Comparison of ENCODE assay signal across 10 cellular contexts in genomic region chr10:110228066-110228465, GRCh38. TPM values are rescaled to one million over a fixed set of nuclear protein-coding genes. Genes with fewer than 3 reads are reported as not detected.
DNase-seq lines count a peak whose midpoint lies in the region; ATAC-seq, FAIRE-seq and TF ChIP-seq lines count a peak whose summit lies in the region.
"Had no signal": no experiment of that assay in that cellular context is flagged by ENCODE, and none has a peak within 500 bp of the region (broad histone marks: within the 10 kb centered on the region; RNA-seq: fewer than 3 reads in every experiment).

No MANE protein-coding gene starts in this region.

- H3K36me3 Mint-ChIP-seq in activated CD8-positive, alpha-beta T cell treated with anti-CD3 and anti-CD28 coated beads, Interleukin-2, amount 10 ng/mL, durations not matched to agents 7 days and 5 days (ENCODE audit: low read depth), result peaks cover 7% of the 10 kb centered on the region
- peaks cover 11% of the 10 kb centered on the region for H3K36me3 Mint-ChIP-seq in activated CD8-positive, alpha-beta T cell treated with anti-CD3 and anti-CD28 coated beads for 36 hours (ENCODE audit: low read depth)
- no peaks in the 10 kb centered on the region; the same call in 1 of the 2 replicates for H3K36me3 Mint-ChIP-seq in WTC11

- FAIRE-seq in D721Med (lab: Jason Lieb, UNC), result no peak
- FAIRE-seq: endometrium had no signal

- H3K27ac Mint-ChIP-seq in activated CD8-positive, alpha-beta T cell treated with anti-CD3 and anti-CD28 coated beads, Interleukin-2, amount 10 ng/mL, durations not matched to agents 7 days and 5 days, result no peak overlapping the region
- no peak overlapping the region for H3K27ac Mint-ChIP-seq in activated CD8-positive, alpha-beta T cell treated with anti-CD3 and anti-CD28 coated beads for 36 hours
- H3K27ac Mint-ChIP-seq in WTC11, result peak overlapping the region; percentile 60; the same call in 1 of the 2 replicates

- intact Hi-C loops in activated CD8-positive, alpha-beta T cell treated with anti-CD3 and anti-CD28 coated beads for 36 hours (cut with micrococcal nuclease), result no loop called here
- intact Hi-C loops in stomach (cut with DNase I; ENCODE audit: low total_unique reads), result no loop called here

- TF ChIP-seq CTCF in activated CD8-positive, alpha-beta T cell treated with anti-CD3 and anti-CD28 coated beads for 36 hours (IDR thresholded peaks at IDR 0.05), result no peak
- TF ChIP-seq CTCF in WTC11 (IDR thresholded peaks at IDR 0.05) (no peak), stomach (IDR thresholded peaks at IDR 0.05) (no peak), D721Med (IDR thresholded peaks at IDR 0.05; ENCODE audit: insufficient read depth, missing control alignments) (no peak)

- H3K9me3 Mint-ChIP-seq in activated CD8-positive, alpha-beta T cell treated with anti-CD3 and anti-CD28 coated beads, Interleukin-2, amount 10 ng/mL, durations not matched to agents 7 days and 5 days (ENCODE audit: insufficient read depth), result no peaks in the 10 kb centered on the region
- H3K9me3 Mint-ChIP-seq in activated CD8-positive, alpha-beta T cell treated with anti-CD3 and anti-CD28 coated beads for 36 hours, result no peaks in the 10 kb centered on the region
- no peaks in the 10 kb centered on the region for H3K9me3 Mint-ChIP-seq in WTC11

- H3K27me3 ChIP-seq in iPS-18a (ENCODE audit: control insufficient read depth, insufficient read depth, low read length) (peaks cover 21% of the 10 kb centered on the region), stomach (no peaks in the 10 kb centered on the region)

- H3K4me3 Mint-ChIP-seq in activated CD8-positive, alpha-beta T cell treated with anti-CD3 and anti-CD28 coated beads, Interleukin-2, amount 10 ng/mL, durations not matched to agents 7 days and 5 days, result peak overlapping the region; percentile 3
- H3K4me3 Mint-ChIP-seq in activated CD8-positive, alpha-beta T cell treated with anti-CD3 and anti-CD28 coated beads for 36 hours, result no peak overlapping the region
- H3K4me3 Mint-ChIP-seq in WTC11, result peak overlapping the region; percentile 96

- WGBS in stomach, 5 donors, result 77 to 89% (median 83%) methylated on average over 10 of the region's 10 CpGs

- peaks cover 9% of the 10 kb centered on the region for H3K27me3 Mint-ChIP-seq in activated CD8-positive, alpha-beta T cell treated with anti-CD3 and anti-CD28 coated beads, Interleukin-2, amount 10 ng/mL, durations not matched to agents 7 days and 5 days (ENCODE audit: low read depth)
- H3K27me3 Mint-ChIP-seq in activated CD8-positive, alpha-beta T cell treated with anti-CD3 and anti-CD28 coated beads for 36 hours, result no peaks in the 10 kb centered on the region
- H3K27me3 Mint-ChIP-seq in WTC11 (ENCODE audit: low read depth), result peaks cover 8% of the 10 kb centered on the region

- DNase-seq in activated CD8-positive, alpha-beta T cell treated with anti-CD3 and anti-CD28 coated beads, Interleukin-2, amount 10 ng/mL, durations not matched to agents 7 days and 5 days, result no peak
- DNase-seq in activated CD8-positive, alpha-beta T cell treated with anti-CD3 and anti-CD28 coated beads for 36 hours, result no peak
- DNase-seq in WTC11 (ENCODE audit: low spot score) (no peak), stomach (no peak), D721Med (ENCODE audit: insufficient read length, low spot score) (no peak), germinal center (ENCODE audit: low spot score) (no peak)
- DNase-seq: NCI-H1048 had no signal

- no peak overlapping the region for H3K27ac ChIP-seq in iPS-18a (ENCODE audit: low read length)
- peak overlapping the region in 3 of 5 donors; percentile 91 to 97 (median 96) for H3K27ac ChIP-seq in stomach

- H3K9me3 ChIP-seq in iPS-18a (ENCODE audit: control insufficient read depth, low read depth, low read length), result no peaks in the 10 kb centered on the region
- no peaks in the 10 kb centered on the region for H3K9me3 ChIP-seq in stomach

- H3K9ac ChIP-seq in iPS-18a (ENCODE audit: low read length), result no peak overlapping the region

- POLR2A ChIA-PET in activated CD8-positive, alpha-beta T cell treated with anti-CD3 and anti-CD28 coated beads, Interleukin-2, amount 10 ng/mL, durations not matched to agents 7 days and 5 days (lab: Charles Lee), result no interaction called here
- POLR2A ChIA-PET in activated CD8-positive, alpha-beta T cell treated with anti-CD3 and anti-CD28 coated beads for 36 hours (lab: Charles Lee), result interaction anchor here (0.8 to 5.3 kb wide), 2 partner anchors 16 to 90 kb away, joined by 3 to 42 read pairs; no protein-coding TSS in a partner anchor
- POLR2A ChIA-PET in WTC11 (lab: Charles Lee), result interaction anchor here (9.5 kb wide), 1 partner anchor 18 kb away, joined by 101 read pairs; no protein-coding TSS in a partner anchor

- peaks cover 4% of the 10 kb centered on the region for H3K4me1 ChIP-seq in iPS-18a (ENCODE audit: control insufficient read depth, low read depth, low read length)
- peaks cover 7 to 39% (median 20%) of the 10 kb centered on the region in 4 donors for H3K4me1 ChIP-seq in stomach

- no peak for ATAC-seq in activated CD8-positive, alpha-beta T cell treated with anti-CD3 and anti-CD28 coated beads, Interleukin-2, amount 10 ng/mL, durations not matched to agents 7 days and 5 days
- no peak for ATAC-seq in activated CD8-positive, alpha-beta T cell treated with anti-CD3 and anti-CD28 coated beads for 36 hours
- ATAC-seq in WTC11 (no peak), HG02571 (IDR thresholded peaks at IDR 0.05; ENCODE audit: unreplicated experiment) (no peak)

- H3K4me3 ChIP-seq in iPS-18a (ENCODE audit: low read length), result peak overlapping the region; percentile 54
- H3K4me3 ChIP-seq in stomach, result peak overlapping the region in 2 of 4 donors; percentile 78 to 91

- H3K36me3 ChIP-seq in iPS-18a (ENCODE audit: control insufficient read depth, low read depth, low read length) (no peaks in the 10 kb centered on the region), stomach (peaks cover 0 to 29% (median 23%) of the 10 kb centered on the region in 4 donors)

- H3K4me1 Mint-ChIP-seq in activated CD8-positive, alpha-beta T cell treated with anti-CD3 and anti-CD28 coated beads, Interleukin-2, amount 10 ng/mL, durations not matched to agents 7 days and 5 days (ENCODE audit: low read depth), result peaks cover 19% of the 10 kb centered on the region
- peaks cover 18% of the 10 kb centered on the region for H3K4me1 Mint-ChIP-seq in activated CD8-positive, alpha-beta T cell treated with anti-CD3 and anti-CD28 coated beads for 36 hours (ENCODE audit: low read depth)
- H3K4me1 Mint-ChIP-seq in WTC11, result peaks cover 19% of the 10 kb centered on the region

- CTCF ChIA-PET in activated CD8-positive, alpha-beta T cell treated with anti-CD3 and anti-CD28 coated beads, Interleukin-2, amount 10 ng/mL, durations not matched to agents 7 days and 5 days (lab: Charles Lee), result no interaction called here
- CTCF ChIA-PET in activated CD8-positive, alpha-beta T cell treated with anti-CD3 and anti-CD28 coated beads for 36 hours (lab: Charles Lee), result interaction anchor here (0.7 to 12.5 kb wide), 3 partner anchors 18 to 90 kb away, joined by 4 to 171 read pairs (median 9); partner anchors contain the start of gene MXI1
- CTCF ChIA-PET in WTC11 (lab: Charles Lee), result interaction anchor here (1.2 kb wide), 1 partner anchor 90 kb away, joined by 4 read pairs; no protein-coding TSS in a partner anchor

- TF ChIP-seq POLR2A in stomach (IDR thresholded peaks at IDR 0.05), result no peak

- TF ChIP-seq EP300 in stomach (IDR thresholded peaks at IDR 0.05), result no peak

TF ChIP-seq in WTC11, 78 proteins besides CTCF, POLR2A, EP300 and RAD21 (continues in another document):
- TF ChIP-seq FOXJ3 (CRISPR knock-in tag; IDR thresholded peaks at IDR 0.05; ENCODE audit: borderline replicate concordance) (no peak), HMGA2 (CRISPR knock-in tag; IDR thresholded peaks at IDR 0.05) (no peak), USF1 (CRISPR knock-in tag; IDR thresholded peaks at IDR 0.05) (no peak), ERG (CRISPR knock-in tag; IDR thresholded peaks at IDR 0.05) (no peak), ATF2 (CRISPR knock-in tag; IDR thresholded peaks at IDR 0.05; ENCODE audit: borderline replicate concordance, low read depth) (no peak)

RNA-seq across cellular contexts. Expression of gene MXI1, which starts 20.7 kb away (rescaled TPM):
- 10 to 100 TPM; 11.3 to 12.3 TPM for total RNA-seq in activated CD8-positive, alpha-beta T cell treated with anti-CD3 and anti-CD28 coated beads, Interleukin-2, amount 10 ng/mL, durations not matched to agents 7 days and 5 days
- total RNA-seq in activated CD8-positive, alpha-beta T cell treated with anti-CD3 and anti-CD28 coated beads for 36 hours, result 10 to 100 TPM; 47.9 to 48.2 TPM
- total RNA-seq in WTC11 (2021) (16.6 to 23.9 TPM (median 21.6 TPM) in 3 replicates), stomach (100 to 1,000 TPM in 1 of 5 donors, 10 to 100 TPM in 3, 1 to 10 TPM in 1; 3.5 to 163 (median 48.8) TPM)
- 10 to 100 TPM; 17.1 to 62.0 (median 19.7) TPM for polyA plus RNA-seq in stomach
